11 cellular contexts compared by ENCODE assay signal in genomic region chr10:132515811-132516726, GRCh38. TPM values are rescaled to one million over a fixed set of nuclear protein-coding genes. Genes with fewer than 3 reads are reported as not detected.
DNase-seq lines count a peak whose midpoint lies in the region; ATAC-seq and TF ChIP-seq lines count a peak whose summit lies in the region.
"Had no signal": no experiment of that assay in that cellular context is flagged by ENCODE, and none has a peak within 500 bp of the region (broad histone marks: within the 10 kb centered on the region; RNA-seq: fewer than 3 reads in every experiment).

No MANE protein-coding gene starts in this region.

- no peak overlapping the region for H3K4me3 Mint-ChIP-seq in CD14-positive monocyte
- H3K4me3 Mint-ChIP-seq: CD4-positive, alpha-beta memory T cell had no signal

- H3K27ac ChIP-seq in right cardiac atrium (ENCODE audit: low read length) (peak overlapping the region; percentile 55), psoas muscle (peak overlapping the region; percentile 15)
- H3K27ac ChIP-seq: neural progenitor cell had no signal

- peaks cover 33% of the 10 kb centered on the region for H3K4me1 Mint-ChIP-seq in CD14-positive monocyte
- H3K4me1 Mint-ChIP-seq: CD4-positive, alpha-beta memory T cell had no signal

- H3K27me3 Mint-ChIP-seq in CD14-positive monocyte (ENCODE audit: low read depth in 3 of 3): peaks cover 2 to 24% (median 9%) of the 10 kb centered on the region in 3 donors

- no peak overlapping the region for H3K4me3 ChIP-seq in NT2/D1 (ENCODE audit: insufficient read length, low read depth)
- H3K4me3 ChIP-seq in right cardiac atrium (ENCODE audit: low read length): no peak overlapping the region
- no peak overlapping the region for H3K4me3 ChIP-seq in psoas muscle

- DNase-seq in CD14-positive monocyte (ENCODE audit: low spot score): peak; percentile 35
- no peak for DNase-seq in NT2/D1 (ENCODE audit: low read depth, low spot score)
- peak in 2 of 3 donors; percentile 49 to 53 for DNase-seq in right cardiac atrium
- DNase-seq in psoas muscle: peak in 1 of 2 donors; percentile 48
- DNase-seq in T1000 (lab: John Stamatoyannopoulos, UW): no peak
- no peak for DNase-seq in activated gamma-delta T cell (lab: John Stamatoyannopoulos, UW)
- DNase-seq in H4 (ENCODE audit: low spot score): no peak
- no peak for DNase-seq in NCI-H748 (lab: John Stamatoyannopoulos, UW; ENCODE audit: unreplicated experiment)
- DNase-seq: CD4-positive, alpha-beta memory T cell; dermis blood vessel endothelial cell had no signal

- no peaks in the 10 kb centered on the region for H3K9me3 ChIP-seq in NT2/D1 (ENCODE audit: insufficient read depth, low read length)
- no peaks in the 10 kb centered on the region for H3K9me3 ChIP-seq in right cardiac atrium (ENCODE audit: control insufficient read depth, low read length)
- no peaks in the 10 kb centered on the region for H3K9me3 ChIP-seq in psoas muscle

- intact Hi-C loops in CD14-positive monocyte (cut with micrococcal nuclease) (no loop called here), right cardiac atrium (cut with DNase I) (loop anchor here in 1 of 4 donors (10.0 kb wide), 1 partner anchor 119 kb away; no protein-coding TSS in a partner anchor), psoas muscle (cut with DNase I) (loop anchor here (2.0 to 10.0 kb wide), 3 partner anchors 19 to 119 kb away; no protein-coding TSS in a partner anchor)

- H3K4me1 ChIP-seq in NT2/D1 (ENCODE audit: insufficient read depth, insufficient read length): peaks cover 22% of the 10 kb centered on the region
- H3K4me1 ChIP-seq in right cardiac atrium (ENCODE audit: control insufficient read depth, insufficient read depth, low read length): peaks cover 37% of the 10 kb centered on the region
- H3K4me1 ChIP-seq in psoas muscle: peaks cover 47% of the 10 kb centered on the region

- H3K36me3 ChIP-seq in NT2/D1 (ENCODE audit: insufficient read depth, insufficient read length, low read length) (no peaks in the 10 kb centered on the region), psoas muscle (ENCODE audit: insufficient read depth in 1 of 2, low read depth in 1 of 2) (no peaks in the 10 kb centered on the region)
- H3K36me3 ChIP-seq: neural progenitor cell had no signal

- H3K27me3 ChIP-seq in NT2/D1 (ENCODE audit: insufficient read depth, insufficient read length): peaks cover 26% of the 10 kb centered on the region
- H3K27me3 ChIP-seq in right cardiac atrium (ENCODE audit: control insufficient read depth, insufficient read depth): no peaks in the 10 kb centered on the region
- no peaks in the 10 kb centered on the region for H3K27me3 ChIP-seq in psoas muscle (ENCODE audit: insufficient read depth in 3 of 3, low read length in 2 of 3)

- TF ChIP-seq CTCF in CD14-positive monocyte (IDR thresholded peaks at IDR 0.05) (no peak), psoas muscle (IDR thresholded peaks at IDR 0.05) (no peak)

- H3K36me3 Mint-ChIP-seq in CD14-positive monocyte: no peaks in the 10 kb centered on the region
- H3K36me3 Mint-ChIP-seq: CD4-positive, alpha-beta memory T cell; neural progenitor cell had no signal

- H3K9me3 Mint-ChIP-seq in CD14-positive monocyte: peaks cover 5 to 16% (median 10%) of the 10 kb centered on the region in 7 donors

- H3K27ac Mint-ChIP-seq in CD14-positive monocyte: peak overlapping the region in 2 of 7 donors; percentile 16 to 68
- H3K27ac Mint-ChIP-seq: CD4-positive, alpha-beta memory T cell; neural progenitor cell had no signal

- no peak for ATAC-seq in right cardiac atrium
- ATAC-seq in psoas muscle: no peak

- peak overlapping the region; percentile 50 for H3K9ac ChIP-seq in NT2/D1 (ENCODE audit: insufficient read length, low read depth)
- H3K9ac ChIP-seq: neural progenitor cell had no signal

- 52% methylated on average over 19 of the region's 19 CpGs for WGBS in right cardiac atrium
- 55 to 57% (median 56%) methylated on average over 18 to 19 of the region's 19 CpGs for WGBS in psoas muscle, 3 donors

RNA-seq across cellular contexts. Expression of gene INPP5A, which starts 21.5 kb away (rescaled TPM):
- 1 to 10 TPM in 1 of 2 donors, under 1 TPM in 1; 0.87 to 2.9 TPM for polyA plus RNA-seq in CD14-positive monocyte
- total RNA-seq in right cardiac atrium: 100 to 1,000 TPM in 2 of 4 donors, 10 to 100 TPM in 2; 92.0 to 116 (median 99.2) TPM
- polyA plus RNA-seq in right cardiac atrium: 60.0 TPM
- 10 to 100 TPM; 38.2 to 48.8 (median 42.2) TPM for total RNA-seq in psoas muscle
- 10 to 100 TPM; 15.1 to 44.3 (median 29.5) TPM for polyA plus RNA-seq in psoas muscle
- 15.8 and 21.0 TPM in 2 replicates for total RNA-seq in H4 (2014; rRNA removed; shearing (Covaris generic))

Comparison
In these comparisons a context has a peak if more than half of its experiments do, and no peak if none do; other contexts are left out.
1. DNase-seq: peak in CD14-positive monocyte (single experiment) and right cardiac atrium (2 of 3); none in NT2/D1 (single experiment), T1000 (single experiment), activated gamma-delta T cell (single experiment), H4 (single experiment) and NCI-H748 (single experiment).
2. intact Hi-C loops: an anchor here in psoas muscle (2.0 to 10.0 kb wide); none called in CD14-positive monocyte.